Comparison of ENCODE assay signal across 12 cellular contexts in genomic region chr2:149860276-149860921, GRCh38.
DNase-seq lines count a peak whose midpoint lies in the region; ATAC-seq, FAIRE-seq and TF ChIP-seq lines count a peak whose summit lies in the region.
"Had no signal": no experiment of that assay in that cellular context is flagged by ENCODE, and none has a peak within 500 bp of the region (broad histone marks: within the 10 kb centered on the region; RNA-seq: fewer than 3 reads in every experiment).

No MANE protein-coding gene starts in this region.

- BruUV-seq in HepG2 (replicated peaks; lab: Mats Ljungman, UMichigan), result no TSS peak

- no peaks in the 10 kb centered on the region for H3K79me2 ChIP-seq in SK-N-SH (ENCODE audit: insufficient read depth)
- H3K79me2 ChIP-seq in HepG2 (ENCODE audit: insufficient read depth, low read length), result no peaks in the 10 kb centered on the region

- no peak overlapping the region for H3K9ac ChIP-seq in SK-N-SH
- no peak overlapping the region for H3K9ac ChIP-seq in HepG2 (ENCODE audit: insufficient read depth, low read depth, low read length)

- H3K27ac ChIP-seq in SK-N-SH (ENCODE audit: low read depth in 2 of 2, low read length in 1 of 2) (peak overlapping the region in 1 of 2 experiments; percentile 41; a peak in 1 of 4 replicates), breast epithelium (peak overlapping the region; percentile 18 to 67), HepG2 (ENCODE audit: extremely low read length, insufficient read depth, low read length) (peak overlapping the region; percentile 38), thyroid gland (no peak overlapping the region)

- H3K9me2 ChIP-seq in SK-N-SH, result no peaks in the 10 kb centered on the region

- H2AFZ ChIP-seq in SK-N-SH (ENCODE audit: low read depth) (no peak overlapping the region), HepG2 (ENCODE audit: low read length) (no peak overlapping the region)

- TF ChIP-seq CTCF in SK-N-SH (IDR thresholded peaks at IDR 0.05) (no peak), breast epithelium (IDR thresholded peaks at IDR 0.05) (no peak), HepG2 (CRISPR knock-in tag; IDR thresholded peaks at IDR 0.05) (no peak), thyroid gland (IDR thresholded peaks at IDR 0.05) (no peak)

- no peaks in the 10 kb centered on the region for H3K36me3 ChIP-seq in SK-N-SH (replicated peaks in 1 of 2; ENCODE audit: control insufficient read depth in 1 of 2, insufficient read depth in 2 of 2, low read length in 1 of 2)
- no peaks in the 10 kb centered on the region for H3K36me3 ChIP-seq in breast epithelium
- no peaks in the 10 kb centered on the region for H3K36me3 ChIP-seq in HepG2 (replicated peaks in 1 of 2; ENCODE audit: control insufficient read depth in 1 of 2, insufficient read depth in 2 of 2, low read length in 2 of 2)
- H3K36me3 ChIP-seq in thyroid gland, result no peaks in the 10 kb centered on the region

- no peak overlapping the region for H3K4me2 ChIP-seq in SK-N-SH
- peak overlapping the region; percentile 23; the same call in 1 of the 2 replicates for H3K4me2 ChIP-seq in HepG2 (ENCODE audit: low read depth, low read length)

- peak; percentile 8 for FAIRE-seq in HepG2 (lab: Jason Lieb, UNC)
- FAIRE-seq: A204.1 had no signal

- POLR2A ChIA-PET in SK-N-SH (lab: Yijun Ruan, JAX) (no interaction called here), HepG2 (lab: Yijun Ruan, JAX) (no interaction called here)

- no peak for TF ChIP-seq EP300 in SK-N-SH (IDR thresholded peaks at IDR 0.05; ENCODE audit: borderline replicate concordance in 1 of 2, low read depth in 1 of 2, low read length in 1 of 2)
- TF ChIP-seq EP300 in HepG2 (IDR thresholded peaks at IDR 0.05; ENCODE audit: low read depth in 2 of 2, low read length in 2 of 2), result no peak; a peak in 1 of 4 replicates
- no peak for TF ChIP-seq EP300 in HepG2 (CRISPR knock-in tag; IDR thresholded peaks at IDR 0.05; ENCODE audit: borderline replicate concordance)

- in situ Hi-C loops in HepG2 (cut with HindIII; ENCODE audit: extremely low pct_ligation_motif_present, low pct_unique_long_range_greater_than_20kb), result no loop called here

- H3K4me3 ChIP-seq in SK-N-SH (ENCODE audit: low read depth in 2 of 2, low read length in 1 of 2) (no peak overlapping the region), breast epithelium (no peak overlapping the region), HepG2 (replicated peaks in 1 of 3; ENCODE audit: insufficient read depth in 1 of 3, low read depth in 2 of 3, low read length in 3 of 3) (no peak overlapping the region), thyroid gland (replicated peaks in 1 of 3) (no peak overlapping the region)

- peaks cover 0 to 11% of the 10 kb centered on the region in 2 experiments; a peak in 2 of 4 replicates for H3K4me1 ChIP-seq in SK-N-SH (ENCODE audit: control insufficient read depth in 1 of 2, insufficient read depth in 2 of 2, low read depth in 1 of 2, low read length in 1 of 2)
- H3K4me1 ChIP-seq in breast epithelium, result no peaks in the 10 kb centered on the region
- peaks cover 16% of the 10 kb centered on the region; the same call in 1 of the 2 replicates for H3K4me1 ChIP-seq in HepG2 (ENCODE audit: insufficient read depth, low read length)
- peaks cover 0 to 5% of the 10 kb centered on the region in 2 donors for H3K4me1 ChIP-seq in thyroid gland

- H3F3A ChIP-seq in SK-N-SH (replicated peaks; ENCODE audit: insufficient read depth), result peaks cover 9% of the 10 kb centered on the region

- no peak for TF ChIP-seq RAD21 in SK-N-SH (IDR thresholded peaks at IDR 0.05; ENCODE audit: low read length)
- no peak for TF ChIP-seq RAD21 in HepG2 (CRISPR knock-in tag; IDR thresholded peaks at IDR 0.05)

- intact Hi-C loops in breast epithelium (cut with DNase I; ENCODE audit: low total_unique reads) (no loop called here), HepG2 (cut with micrococcal nuclease; ENCODE audit: unreplicated experiment) (no loop called here), thyroid gland (cut with DNase I) (no loop called here)

- CTCF ChIA-PET in SK-N-SH (lab: Yijun Ruan, JAX) (no interaction called here), HepG2 (lab: Yijun Ruan, JAX; ENCODE audit: low intra/inter-chr PET ratio, low total read pairs) (no interaction called here)

- H3K9me3 ChIP-seq in SK-N-SH (no peaks in the 10 kb centered on the region), breast epithelium (no peaks in the 10 kb centered on the region), HepG2 (ENCODE audit: low read length) (peaks cover 36% of the 10 kb centered on the region), thyroid gland (no peaks in the 10 kb centered on the region)

- H4K20me1 ChIP-seq in SK-N-SH (ENCODE audit: insufficient read depth), result no peaks in the 10 kb centered on the region
- H4K20me1 ChIP-seq in HepG2 (ENCODE audit: insufficient read depth, low read length), result no peaks in the 10 kb centered on the region

- DNase-seq in SK-N-SH (no peak), breast epithelium (ENCODE audit: low spot score in 2 of 2) (peak in 1 of 2 donors; percentile 23), HepG2 (ENCODE audit: low spot score) (peak; percentile 39), thyroid gland (peak; percentile 21 to 34)
- no peak for DNase-seq in stimulated activated CD4-positive, alpha-beta T cell treated with anti-CD3 and anti-CD28 coated beads, Interleukin-4, amount 100 ng/mL, for 24 hours
- DNase-seq: posterior cingulate gyrus; stimulated activated CD8-positive, alpha-beta memory T cell treated with anti-CD3 and anti-CD28 coated beads, Interleukin-4, amount 100 ng/mL, for 48 hours; T-helper 1 cell had no signal

- TF ChIP-seq POLR2A in breast epithelium (IDR thresholded peaks at IDR 0.05), result no peak
- no peak for TF ChIP-seq POLR2A in HepG2 (IDR thresholded peaks at IDR 0.05; ENCODE audit: insufficient read depth in 1 of 2, low read depth in 2 of 2, low read length in 2 of 2)
- no peak for TF ChIP-seq POLR2A in thyroid gland (IDR thresholded peaks at IDR 0.05)

- ATAC-seq in SK-N-SH treated with all-trans-retinoic acid at 6 μM for 48 hours (no peak), HepG2 (peak; percentile 74), HG03469 (IDR thresholded peaks at IDR 0.05; ENCODE audit: unreplicated experiment) (no peak), HG03159 (IDR thresholded peaks at IDR 0.05; ENCODE audit: unreplicated experiment) (no peak)

- WGBS in SK-N-SH (ENCODE audit: low lambda C conversion rate), result 68% methylated on average over 3 of the region's 3 CpGs
- 33% methylated on average over 3 of the region's 3 CpGs for WGBS in HepG2 (ENCODE audit: low lambda C conversion rate)
- WGBS in thyroid gland, 2 donors, result 57 to 62% methylated on average over 3 of the region's 3 CpGs

- H3K27me3 ChIP-seq in SK-N-SH (ENCODE audit: insufficient read depth) (no peaks in the 10 kb centered on the region), breast epithelium (no peaks in the 10 kb centered on the region), HepG2 (ENCODE audit: control insufficient read depth in 1 of 2, insufficient read depth in 2 of 2, low read length in 2 of 2) (no peaks in the 10 kb centered on the region), thyroid gland (no peaks in the 10 kb centered on the region)

TF ChIP-seq in SK-N-SH, 30 proteins besides CTCF, POLR2A, EP300 and RAD21:
- 0 out of 2 replicates have a peak, but pooled peaks have one; percentile 9 for TF ChIP-seq JUND (IDR thresholded peaks at IDR 0.05)
- TF ChIP-seq NFIC (IDR thresholded peaks at IDR 0.05; ENCODE audit: borderline replicate concordance), result peak; percentile 36; the same call in 1 of the 2 replicates
- no peak for TF ChIP-seq SMC3 (IDR thresholded peaks at IDR 0.05; ENCODE audit: low read depth, low read length)
- peak; percentile 47; the same call in 1 of the 2 replicates for TF ChIP-seq TCF12 (IDR thresholded peaks at IDR 0.05)

TF ChIP-seq in SK-N-SH treated with all-trans-retinoic acid at 6 μM for 48 hours, 23 proteins besides CTCF, POLR2A, EP300 and RAD21 (continues in another document):
- TF ChIP-seq PPARA (CRISPR knock-in tag; IDR thresholded peaks at IDR 0.05; ENCODE audit: borderline replicate concordance) (no peak), ZC3H10 (CRISPR knock-in tag; IDR thresholded peaks at IDR 0.05) (no peak), POU6F1 (CRISPR knock-in tag; IDR thresholded peaks at IDR 0.05; ENCODE audit: borderline replicate concordance, low read depth) (no peak), ARNTL (CRISPR knock-in tag; IDR thresholded peaks at IDR 0.05; ENCODE audit: borderline replicate concordance, low read depth) (no peak), ZFP3 (CRISPR knock-in tag; IDR thresholded peaks at IDR 0.05) (no peak), OSR1 (CRISPR knock-in tag; IDR thresholded peaks at IDR 0.05) (no peak)

TF ChIP-seq in HepG2, 621 proteins besides CTCF, POLR2A, EP300 and RAD21 (continues in another document):
- TF ChIP-seq SMAD3 (CRISPR knock-in tag; IDR thresholded peaks at IDR 0.05), result no peak
- TF ChIP-seq SOX6 (IDR thresholded peaks at IDR 0.05), result no peak
- peak; percentile 67; the same call in 1 of the 2 replicates for TF ChIP-seq SOX6 (CRISPR knock-in tag; IDR thresholded peaks at IDR 0.05)
- no peak for TF ChIP-seq PATZ1 (CRISPR knock-in tag; IDR thresholded peaks at IDR 0.05)
- TF ChIP-seq TCF7 (IDR thresholded peaks at IDR 0.05; ENCODE audit: low read depth), result peak; percentile 43; the same call in 1 of the 2 replicates
- TF ChIP-seq ZBTB38 (CRISPR knock-in tag; IDR thresholded peaks at IDR 0.05), result no peak
- TF ChIP-seq ZNF33B (CRISPR knock-in tag; IDR thresholded peaks at IDR 0.05), result no peak
- no peak for TF ChIP-seq ONECUT2 (CRISPR knock-in tag; IDR thresholded peaks at IDR 0.05)
- TF ChIP-seq SOX5 (CRISPR knock-in tag; IDR thresholded peaks at IDR 0.05; ENCODE audit: borderline replicate concordance), result 0 out of 2 replicates have a peak, but pooled peaks have one; percentile 53

Comparison
In these comparisons a context has a peak if more than half of its experiments do, and no peak if none do; other contexts are left out.
1. DNase-seq: peak in HepG2 (single experiment) and thyroid gland (2 of 2); none in SK-N-SH (single experiment) and stimulated activated CD4-positive, alpha-beta T cell treated with anti-CD3 and anti-CD28 coated beads, Interleukin-4, amount 100 ng/mL, for 24 hours (single experiment).
2. H3K27ac ChIP-seq: peak in breast epithelium (2 of 2) and HepG2 (single experiment); none in thyroid gland (0 of 3).
3. Of the 25 proteins assayed by ChIP-seq in both HepG2 and SK-N-SH: peak only in HepG2: none; only in SK-N-SH: JUND, NFIC and TCF12; in both: none; in neither: 21; mixed calls (peak in some experiments, not most) for 1.